Comparison of ENCODE assay signal across 8 cellular contexts in the genomic region with DNA sequence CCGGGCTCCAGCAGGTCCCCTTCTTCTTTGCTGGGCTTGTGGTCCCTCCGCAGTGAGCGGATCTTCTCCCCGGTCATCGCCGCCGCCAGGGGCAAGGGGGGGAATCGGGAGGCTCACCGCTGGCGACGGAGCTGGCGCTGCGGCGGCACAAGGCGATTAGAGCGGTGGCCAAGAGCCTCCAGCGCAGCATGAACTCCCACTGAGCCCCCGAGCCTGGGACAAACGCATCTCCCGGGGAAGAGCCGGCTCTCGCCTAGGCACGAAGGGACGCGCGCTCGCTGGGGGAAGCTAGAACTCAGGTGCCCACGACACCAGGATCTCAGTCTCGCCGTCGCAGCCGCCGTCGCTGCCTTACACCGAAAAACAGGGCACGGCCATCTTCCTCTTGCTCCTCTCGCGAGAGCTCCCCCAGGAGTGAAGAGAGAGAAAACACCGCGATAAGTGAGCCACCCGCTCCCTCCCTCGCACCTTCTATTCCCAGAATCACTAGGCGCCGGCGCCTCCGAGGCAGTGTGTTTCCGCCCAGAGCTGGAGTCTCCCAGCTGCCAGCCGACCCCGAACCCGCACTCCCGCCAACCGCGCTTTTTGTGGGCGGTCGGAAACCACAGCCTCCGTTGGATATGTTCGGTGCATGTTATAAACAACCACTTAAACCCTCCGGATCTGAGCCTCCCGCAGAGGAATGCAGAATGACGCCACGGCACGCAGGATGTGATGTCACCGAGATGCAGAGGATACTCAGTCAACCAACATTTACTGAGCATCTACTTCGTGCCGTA. TPM values are rescaled to one million over a fixed set of nuclear protein-coding genes. Genes with fewer than 3 reads are reported as not detected.
DNase-seq lines count a peak whose midpoint lies in the region; ATAC-seq, FAIRE-seq and TF ChIP-seq lines count a peak whose summit lies in the region.

Gene ANKRD13C (minus strand): TSS at position 391 of the 779 bp plus-strand sequence. CDS start 314 bp downstream, at position 77.

- H3K4me1 ChIP-seq in astrocyte (ENCODE audit: insufficient read depth, low read length) (peaks cover 4% of the 10 kb centered on the region), rectal smooth muscle tissue (ENCODE audit: control insufficient read depth, insufficient read depth, low read length) (peaks cover 8% of the 10 kb centered on the region), aorta (ENCODE audit: control insufficient read depth in 1 of 2, insufficient read depth in 2 of 2, low read length in 2 of 2) (peaks cover 0 to 2% of the 10 kb centered on the region in 2 donors)

- intact Hi-C loops in aorta (cut with DNase I) = loop anchor here (2.0 to 10.0 kb wide), 3 partner anchors 56 to 150 kb away; partner anchors contain the start of genes CTH (in 2 of the 2), LRRC40 (in 1 of the 2) and SRSF11 (in 1 of the 2)

- H3K9ac ChIP-seq in astrocyte (ENCODE audit: low read length) (peak within 1 kb of the TSS; percentile 98), rectal smooth muscle tissue (ENCODE audit: low read length) (peak within 1 kb of the TSS; percentile 59)

- H3K36me3 Mint-ChIP-seq in T-helper 2 cell treated with Interferon-gamma antibody and Interleukin-4, amounts not matched to agents 5 μg/mL and 100 μg/mL, for 36 hours (ENCODE audit: low read depth) = peaks cover 18% of the 10 kb centered on the region
- peaks cover 3% of the 10 kb centered on the region for H3K36me3 Mint-ChIP-seq in astrocyte (ENCODE audit: low read depth, unreplicated experiment)

- H3K9me3 ChIP-seq in astrocyte (ENCODE audit: insufficient read depth, low read depth, low read length) (no peaks in the 10 kb centered on the region), aorta (ENCODE audit: control insufficient read depth, low read length) (no peaks in the 10 kb centered on the region)

- H3K4me1 Mint-ChIP-seq in T-helper 2 cell treated with Interferon-gamma antibody and Interleukin-4, amounts not matched to agents 5 μg/mL and 100 μg/mL, for 36 hours (ENCODE audit: low read depth) = peaks cover 22% of the 10 kb centered on the region
- peaks cover 6% of the 10 kb centered on the region for H3K4me1 Mint-ChIP-seq in astrocyte (ENCODE audit: low read depth, unreplicated experiment)

- peak within 1 kb of the TSS; percentile 73 for H2AFZ ChIP-seq in astrocyte (ENCODE audit: low read depth, low read length)

- no peak for TF ChIP-seq CTCF in astrocyte (IDR thresholded peaks at IDR 0.05; ENCODE audit: insufficient read depth, low read depth, low read length)

- peak within 1 kb of the TSS; percentile 94 for H3K27ac Mint-ChIP-seq in T-helper 2 cell treated with Interferon-gamma antibody and Interleukin-4, amounts not matched to agents 5 μg/mL and 100 μg/mL, for 36 hours
- H3K27ac Mint-ChIP-seq in astrocyte (ENCODE audit: unreplicated experiment) = peak within 1 kb of the TSS; percentile 99

- H3K4me3 ChIP-seq in astrocyte (ENCODE audit: insufficient read depth, low read depth, low read length) (peak within 1 kb of the TSS; percentile 97), rectal smooth muscle tissue (ENCODE audit: low read length) (peak within 1 kb of the TSS; percentile 85), aorta (ENCODE audit: low read length in 2 of 2) (peak within 1 kb of the TSS; percentile 49 to 87)

- H3K4me3 Mint-ChIP-seq in T-helper 2 cell treated with Interferon-gamma antibody and Interleukin-4, amounts not matched to agents 5 μg/mL and 100 μg/mL, for 36 hours = peak within 1 kb of the TSS; percentile 92
- H3K4me3 Mint-ChIP-seq in astrocyte (ENCODE audit: unreplicated experiment) = peak within 1 kb of the TSS; percentile 100

- H3K79me2 ChIP-seq in astrocyte (ENCODE audit: insufficient read depth, low read length) = peaks cover 50% of the 10 kb centered on the region

- H3K27ac ChIP-seq in astrocyte (ENCODE audit: low read depth, low read length) (peak within 1 kb of the TSS; percentile 99), rectal smooth muscle tissue (ENCODE audit: low read depth, low read length) (peak within 1 kb of the TSS; percentile 85), aorta (ENCODE audit: low read depth in 1 of 2, low read length in 2 of 2) (peak within 1 kb of the TSS; percentile 78 to 91)

- DNase-seq in NCI-H1930 (lab: John Stamatoyannopoulos, UW) (peak; percentile 89 to 93), astrocyte (ENCODE audit: low read depth) (peak; percentile 91), hepatic stellate cell (ENCODE audit: low spot score) (peak; percentile 91), aorta (peak; percentile 95 to 97)
- DNase-seq in T-helper 2 cell treated with Interferon-gamma antibody and Interleukin-4, amounts not matched to agents 5 μg/mL and 100 μg/mL, for 36 hours (ENCODE audit: low spot score) = peak; percentile 92

- H3K4me2 ChIP-seq in astrocyte (ENCODE audit: low read length) = peak within 1 kb of the TSS; percentile 87

- peaks cover 3% of the 10 kb centered on the region for H3K9me3 Mint-ChIP-seq in T-helper 2 cell treated with Interferon-gamma antibody and Interleukin-4, amounts not matched to agents 5 μg/mL and 100 μg/mL, for 36 hours
- no peaks in the 10 kb centered on the region for H3K9me3 Mint-ChIP-seq in astrocyte (ENCODE audit: unreplicated experiment)

- H3K36me3 ChIP-seq in astrocyte (ENCODE audit: insufficient read depth, low read length) (no peaks in the 10 kb centered on the region), rectal smooth muscle tissue (ENCODE audit: control insufficient read depth, insufficient read depth, low read length) (no peaks in the 10 kb centered on the region), aorta (ENCODE audit: control insufficient read depth in 1 of 2, insufficient read depth in 2 of 2, low read length in 1 of 2) (no peaks in the 10 kb centered on the region)

- H4K20me1 ChIP-seq in astrocyte (ENCODE audit: insufficient read depth, low read length) = peaks cover 33% of the 10 kb centered on the region

- ATAC-seq in GM18502 (IDR thresholded peaks at IDR 0.05; ENCODE audit: poor library complexity, unreplicated experiment) (peak; percentile 89), HG02970 (IDR thresholded peaks at IDR 0.05; ENCODE audit: low FRiP score, unreplicated experiment) (peak; percentile 90), aorta (ENCODE audit: low FRiP score) (peak; percentile 100)

- WGBS in aorta, 2 donors = 0 to 1% methylated on average over 65 of the region's 65 CpGs

- FAIRE-seq in astrocyte (lab: Jason Lieb, UNC) = no peak

- H3K27me3 ChIP-seq in astrocyte (ENCODE audit: insufficient read depth, low read length) (no peaks in the 10 kb centered on the region), rectal smooth muscle tissue (ENCODE audit: control insufficient read depth, insufficient read depth, low read length) (no peaks in the 10 kb centered on the region), aorta (ENCODE audit: control insufficient read depth in 1 of 2, insufficient read depth in 2 of 2, low read length in 1 of 2) (no peaks in the 10 kb centered on the region)

- H3K27me3 Mint-ChIP-seq in T-helper 2 cell treated with Interferon-gamma antibody and Interleukin-4, amounts not matched to agents 5 μg/mL and 100 μg/mL, for 36 hours (ENCODE audit: low read depth) = no peaks in the 10 kb centered on the region
- H3K27me3 Mint-ChIP-seq in astrocyte (ENCODE audit: low read depth, unreplicated experiment) = no peaks in the 10 kb centered on the region

RNA-seq across cellular contexts. Expression of gene ANKRD13C, which starts in this region (rescaled TPM):
- total RNA-seq in astrocyte = 19.4 and 22.0 TPM in 2 replicates
- total RNA-seq in aorta = 10 to 100 TPM; 25.6 to 28.3 TPM
- 10 to 100 TPM in 1 of 2 donors, 1 to 10 TPM in 1; 5.6 to 13.3 TPM for polyA plus RNA-seq in aorta

Comparison
In these comparisons a context has a peak if more than half of its experiments do, and no peak if none do; other contexts are left out.
1. Peak in every context shown above with its lines: DNase-seq, ATAC-seq, H3K4me3 ChIP-seq and H3K27ac ChIP-seq.